10 cellular contexts compared by ENCODE assay signal in the genomic region with DNA sequence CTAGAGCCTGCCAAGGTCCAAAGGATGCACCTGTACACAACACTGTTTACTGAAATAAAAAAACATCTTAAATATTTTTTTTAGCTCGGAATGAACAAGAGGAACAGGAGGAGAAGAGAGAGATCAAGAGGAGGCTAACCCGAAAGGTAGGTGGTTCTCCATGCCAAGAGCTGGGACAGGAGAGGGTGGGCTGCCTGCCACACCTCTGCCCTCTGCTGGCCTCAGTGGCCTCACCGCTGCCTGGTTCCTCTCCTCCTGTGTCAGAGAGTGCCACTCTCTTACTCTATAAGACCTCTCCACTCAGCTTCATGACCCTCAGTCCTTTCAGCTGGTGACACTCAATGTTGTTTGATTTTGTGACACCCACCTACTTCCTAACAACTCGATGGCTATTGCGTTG. TPM values are rescaled to one million over a fixed set of nuclear protein-coding genes. Genes with fewer than 3 reads are reported as not detected.
DNase-seq lines count a peak whose midpoint lies in the region; ATAC-seq and TF ChIP-seq lines count a peak whose summit lies in the region.
"Had no signal": no experiment of that assay in that cellular context is flagged by ENCODE, and none has a peak within 500 bp of the region (broad histone marks: within the 10 kb centered on the region; RNA-seq: fewer than 3 reads in every experiment).

No MANE protein-coding gene starts in this region.

- TF ChIP-seq CTCF in BE2C (IDR thresholded peaks at IDR 0.05; ENCODE audit: low read depth, low read length) = peak; percentile 32
- TF ChIP-seq CTCF in GM10266 (IDR thresholded peaks at IDR 0.05; ENCODE audit: control insufficient read depth, insufficient read depth, low read depth, missing control alignments) = peak; percentile 47
- TF ChIP-seq CTCF in hepatocyte (IDR thresholded peaks at IDR 0.05; ENCODE audit: poor library complexity) = peak; percentile 15

- no peak overlapping the region for H2AFZ ChIP-seq in hepatocyte

- no peaks in the 10 kb centered on the region for H3K9me3 ChIP-seq in BE2C
- H3K9me3 ChIP-seq in hepatocyte (ENCODE audit: low read depth) = no peaks in the 10 kb centered on the region
- H3K9me3 ChIP-seq: colonic mucosa had no signal

- H3K9me2 ChIP-seq in hepatocyte (replicated peaks; ENCODE audit: insufficient read depth) = no peaks in the 10 kb centered on the region

- no peak overlapping the region for H3K4me2 ChIP-seq in hepatocyte

- H3K27ac ChIP-seq in hepatocyte = no peak overlapping the region
- H3K27ac ChIP-seq: colonic mucosa had no signal

- no peaks in the 10 kb centered on the region for H3K79me2 ChIP-seq in hepatocyte

- H3K27me3 ChIP-seq in BE2C = no peaks in the 10 kb centered on the region
- H3K27me3 ChIP-seq in hepatocyte = no peaks in the 10 kb centered on the region
- H3K27me3 ChIP-seq: colonic mucosa had no signal

- 87% methylated on average over 5 of the region's 5 CpGs for WGBS in hepatocyte (ENCODE audit: low lambda C conversion rate, missing lambda C conversion rate)

- no peaks in the 10 kb centered on the region for H4K20me1 ChIP-seq in hepatocyte (ENCODE audit: insufficient read depth, poor library complexity, severe bottlenecking)

- DNase-seq in BE2C (no peak), GM10266 (ENCODE audit: extremely low spot score) (no peak), RPMI8226 (peak; percentile 45), hepatocyte (ENCODE audit: low spot score) (no peak), NCI-H187 (lab: John Stamatoyannopoulos, UW) (no peak)
- no peak for DNase-seq in effector CD4-positive, alpha-beta T cell
- DNase-seq: colonic mucosa, GOT3 had no signal

- no peak for ATAC-seq in HG03175 (IDR thresholded peaks at IDR 0.05; ENCODE audit: unreplicated experiment)
- ATAC-seq in GM18861 (IDR thresholded peaks at IDR 0.05; ENCODE audit: unreplicated experiment) = no peak

- H3K36me3 ChIP-seq in BE2C = no peaks in the 10 kb centered on the region
- no peaks in the 10 kb centered on the region for H3K36me3 ChIP-seq in hepatocyte (replicated peaks; ENCODE audit: insufficient read depth, low read depth)
- H3K36me3 ChIP-seq: colonic mucosa had no signal

- H3K4me1 ChIP-seq in BE2C (no peaks in the 10 kb centered on the region), hepatocyte (ENCODE audit: insufficient read depth) (no peaks in the 10 kb centered on the region)
- H3K4me1 ChIP-seq: colonic mucosa had no signal

- no peak overlapping the region for H3K4me3 ChIP-seq in BE2C (ENCODE audit: low read depth, low read length)
- no peak overlapping the region for H3K4me3 ChIP-seq in hepatocyte
- H3K4me3 ChIP-seq: colonic mucosa had no signal

RNA-seq across cellular contexts. Expression of a gene that starts 50.2 kb away (rescaled TPM):
- polyA plus RNA-seq in BE2C (2012; ENCODE audit: insufficient read depth, insufficient read length, low read depth) = 30.4 TPM
- 15.5 and 27.8 TPM in 2 replicates for total RNA-seq in hepatocyte
- polyA plus RNA-seq in hepatocyte = 28.3 and 32.4 TPM in 2 replicates
